ENCODE assay signal across 13 cellular contexts in the genomic region with DNA sequence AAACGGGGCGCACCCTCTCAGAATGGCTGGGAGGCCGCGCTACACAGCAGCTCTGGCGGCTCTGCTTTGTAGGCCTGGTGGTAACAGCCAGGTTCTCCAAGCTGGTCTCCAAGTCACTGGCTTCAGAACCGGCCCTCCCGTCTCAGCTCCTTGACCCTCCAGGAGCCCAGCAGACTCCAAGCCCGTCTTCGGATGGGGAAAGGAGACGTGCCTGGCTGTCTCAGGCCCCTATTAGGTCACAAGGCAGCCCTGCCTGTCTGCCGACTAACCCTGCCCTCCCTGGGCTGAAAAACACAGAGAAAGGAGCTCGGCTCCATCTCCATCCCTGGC. TPM values are rescaled to one million over a fixed set of nuclear protein-coding genes. Genes with fewer than 3 reads are reported as not detected.
DNase-seq lines count a peak whose midpoint lies in the region; ATAC-seq, FAIRE-seq and TF ChIP-seq lines count a peak whose summit lies in the region.
"Had no signal": no experiment of that assay in that cellular context is flagged by ENCODE, and none has a peak within 500 bp of the region (broad histone marks: within the 10 kb centered on the region; RNA-seq: fewer than 3 reads in every experiment).

No MANE protein-coding gene starts in this region.

- peaks cover 34 to 41% of the 10 kb centered on the region in 2 experiments for H3K36me3 ChIP-seq in keratinocyte (ENCODE audit: control insufficient read depth in 2 of 2, extremely low read depth in 1 of 2, insufficient read depth in 2 of 2, low read length in 2 of 2)
- H3K36me3 ChIP-seq in suprapubic skin, result peaks cover 47% of the 10 kb centered on the region

- no peaks in the 10 kb centered on the region for H3K27me3 ChIP-seq in keratinocyte (ENCODE audit: control insufficient read depth, extremely low read depth, insufficient read depth, low read length)
- H3K27me3 ChIP-seq in suprapubic skin, result no peaks in the 10 kb centered on the region
- H3K27me3 ChIP-seq: BLaER1, neutrophil had no signal

- DNase-seq in activated naive CD4-positive, alpha-beta T cell (lab: John Stamatoyannopoulos, UW), result no peak
- DNase-seq in activated naive CD8-positive, alpha-beta T cell treated with anti-CD3 and anti-CD28 coated beads for 36 hours, result no peak
- DNase-seq in keratinocyte (ENCODE audit: low read depth, low spot score) (no peak), suprapubic skin (ENCODE audit: low spot score in 2 of 2) (no peak), NCI-H446 (lab: John Stamatoyannopoulos, UW) (no peak)
- DNase-seq: Kasumi-1 had no signal

- no peaks in the 10 kb centered on the region for H3K9me3 ChIP-seq in keratinocyte (ENCODE audit: control insufficient read depth, low read depth, low read length)
- H3K9me3 ChIP-seq in suprapubic skin, result no peaks in the 10 kb centered on the region
- H3K9me3 ChIP-seq: BLaER1, neutrophil had no signal

- H2AFZ ChIP-seq in keratinocyte (ENCODE audit: control insufficient read depth, low read length), result no peak overlapping the region

- no peak for FAIRE-seq in keratinocyte (lab: Jason Lieb, UNC)

- no peaks in the 10 kb centered on the region for H3K27me3 Mint-ChIP-seq in activated naive CD4-positive, alpha-beta T cell treated with anti-CD3 and anti-CD28 coated beads, Interleukin-2, amount 50 U/mL, for 24 hours
- no peaks in the 10 kb centered on the region for H3K27me3 Mint-ChIP-seq in activated naive CD8-positive, alpha-beta T cell treated with anti-CD3 and anti-CD28 coated beads for 36 hours

- H3K4me3 ChIP-seq in keratinocyte (ENCODE audit: control insufficient read depth in 2 of 3, extremely low read depth in 1 of 3, insufficient read depth in 2 of 3, low read depth in 1 of 3, low read length in 3 of 3), result peak overlapping the region; percentile 89 to 94 (median 90)
- H3K4me3 ChIP-seq in suprapubic skin, result no peak overlapping the region

- H3K4me1 Mint-ChIP-seq in activated naive CD4-positive, alpha-beta T cell treated with anti-CD3 and anti-CD28 coated beads, Interleukin-2, amount 50 U/mL, for 24 hours, result peaks cover 23% of the 10 kb centered on the region
- peaks cover 11% of the 10 kb centered on the region for H3K4me1 Mint-ChIP-seq in activated naive CD8-positive, alpha-beta T cell treated with anti-CD3 and anti-CD28 coated beads for 36 hours

- no peak overlapping the region for H3K27ac Mint-ChIP-seq in activated naive CD4-positive, alpha-beta T cell treated with anti-CD3 and anti-CD28 coated beads, Interleukin-2, amount 50 U/mL, for 24 hours
- no peak overlapping the region for H3K27ac Mint-ChIP-seq in activated naive CD8-positive, alpha-beta T cell treated with anti-CD3 and anti-CD28 coated beads for 36 hours

- no peaks in the 10 kb centered on the region for H3K9me3 Mint-ChIP-seq in activated naive CD4-positive, alpha-beta T cell treated with anti-CD3 and anti-CD28 coated beads, Interleukin-2, amount 50 U/mL, for 24 hours
- H3K9me3 Mint-ChIP-seq in activated naive CD8-positive, alpha-beta T cell treated with anti-CD3 and anti-CD28 coated beads for 36 hours, result no peaks in the 10 kb centered on the region

- 44% methylated on average over 12 of the region's 12 CpGs for WGBS in suprapubic skin

- peaks cover 28% of the 10 kb centered on the region for H3K4me1 ChIP-seq in keratinocyte (ENCODE audit: control insufficient read depth, extremely low read depth, insufficient read depth, low read length)
- peaks cover 39% of the 10 kb centered on the region for H3K4me1 ChIP-seq in suprapubic skin

- no peaks in the 10 kb centered on the region for H3K9me1 ChIP-seq in keratinocyte (ENCODE audit: control insufficient read depth, extremely low read depth, insufficient read depth, low read length)

- peaks cover 18% of the 10 kb centered on the region for H4K20me1 ChIP-seq in keratinocyte (ENCODE audit: control insufficient read depth, extremely low read depth, insufficient read depth, low read length)

- dilution Hi-C loops in keratinocyte (cut with MboI; ENCODE audit: extremely low pct_ligation_motif_present, low sequenced_read_pairs), result loop anchor here (10.0 kb wide), 1 partner anchor 85 kb away; no protein-coding TSS in a partner anchor

- H3K79me2 ChIP-seq in keratinocyte (ENCODE audit: control insufficient read depth, insufficient read depth, low read length), result peaks cover 47% of the 10 kb centered on the region

- no peak for ATAC-seq in HG03342 (IDR thresholded peaks at IDR 0.05; ENCODE audit: unreplicated experiment)
- no peak for ATAC-seq in GM21526 (IDR thresholded peaks at IDR 0.05; ENCODE audit: low FRiP score, unreplicated experiment)
- ATAC-seq: Panc1 had no signal

- H3K9ac ChIP-seq in keratinocyte (ENCODE audit: control insufficient read depth, extremely low read depth, insufficient read depth, low read length), result peak overlapping the region; percentile 86

- H3K36me3 Mint-ChIP-seq in activated naive CD4-positive, alpha-beta T cell treated with anti-CD3 and anti-CD28 coated beads, Interleukin-2, amount 50 U/mL, for 24 hours, result peaks cover 1% of the 10 kb centered on the region
- peaks cover 20% of the 10 kb centered on the region for H3K36me3 Mint-ChIP-seq in activated naive CD8-positive, alpha-beta T cell treated with anti-CD3 and anti-CD28 coated beads for 36 hours

- TF ChIP-seq POLR2A in suprapubic skin (IDR thresholded peaks at IDR 0.05), result no peak

- TF ChIP-seq EP300 in suprapubic skin (IDR thresholded peaks at IDR 0.05), result no peak

- peak overlapping the region; percentile 100 for H3K4me2 ChIP-seq in keratinocyte (ENCODE audit: control insufficient read depth, extremely low read depth, insufficient read depth, low read depth, low read length)

- H3K27ac ChIP-seq in keratinocyte (ENCODE audit: control insufficient read depth, insufficient read depth, low read length) (peak overlapping the region; percentile 52), suprapubic skin (peak overlapping the region; percentile 39)
- H3K27ac ChIP-seq: BLaER1, neutrophil had no signal

- H3K4me3 Mint-ChIP-seq in activated naive CD4-positive, alpha-beta T cell treated with anti-CD3 and anti-CD28 coated beads, Interleukin-2, amount 50 U/mL, for 24 hours, result peak overlapping the region; percentile 68
- H3K4me3 Mint-ChIP-seq in activated naive CD8-positive, alpha-beta T cell treated with anti-CD3 and anti-CD28 coated beads for 36 hours, result peak overlapping the region; percentile 84

- TF ChIP-seq CTCF in keratinocyte (optimal IDR thresholded peaks at IDR 0.05 in 1 of 3, IDR thresholded peaks at IDR 0.05 in 1 of 3, conservative IDR thresholded peaks at IDR 0.05 in 1 of 3; ENCODE audit: extremely low read depth in 1 of 3, insufficient read depth in 2 of 3, low read length in 3 of 3), result no peak
- no peak for TF ChIP-seq CTCF in suprapubic skin (IDR thresholded peaks at IDR 0.05)

RNA-seq across cellular contexts. Expression of a gene that starts 2.2 kb away (rescaled TPM):
- total RNA-seq in activated naive CD8-positive, alpha-beta T cell treated with anti-CD3 and anti-CD28 coated beads for 36 hours, result 10 to 100 TPM; 24.9 to 25.1 TPM
- polyA plus RNA-seq in keratinocyte, result 16.3 to 23.8 TPM (median 23.7 TPM) in 3 replicates
- polyA plus RNA-seq in keratinocyte (2011; ENCODE audit: low read depth), result 4.8 TPM
- polyA plus RNA-seq in keratinocyte (2011; cell fraction: cytosol; rRNA removed), result 14.1 and 23.7 TPM in 2 replicates
- polyA plus RNA-seq in keratinocyte (2011; cell fraction: nucleus; rRNA removed), result 34.6 and 40.3 TPM in 2 replicates
- 14.0 and 19.5 TPM in 2 replicates for polyA plus RNA-seq in keratinocyte (2012; ENCODE audit: low replicate concordance)
- 8.5 to 19.0 TPM (median 12.4 TPM) in 3 replicates for polyA minus RNA-seq in keratinocyte
- 21.7 TPM for polyA minus RNA-seq in keratinocyte (2011; cell fraction: cytosol; rRNA and poly(A)+ RNA removed)
- polyA minus RNA-seq in keratinocyte (2011; cell fraction: nucleus; rRNA and poly(A)+ RNA removed), result 14.7 and 15.3 TPM in 2 replicates
- total RNA-seq in suprapubic skin, result 10 to 100 TPM; 25.6 to 41.5 (median 37.6) TPM

RNA-seq across cellular contexts. Expression of a gene that starts 13.8 kb away (rescaled TPM):
- 10 to 100 TPM; 78.8 to 79.4 TPM for total RNA-seq in activated naive CD8-positive, alpha-beta T cell treated with anti-CD3 and anti-CD28 coated beads for 36 hours
- 46.0 to 50.2 TPM (median 48.2 TPM) in 3 replicates for polyA plus RNA-seq in keratinocyte
- 24.6 TPM for polyA plus RNA-seq in keratinocyte (2011; ENCODE audit: low read depth)
- 23.5 and 36.4 TPM in 2 replicates for polyA plus RNA-seq in keratinocyte (2011; cell fraction: cytosol; rRNA removed)
- polyA plus RNA-seq in keratinocyte (2011; cell fraction: nucleus; rRNA removed), result 22.0 and 23.8 TPM in 2 replicates
- polyA plus RNA-seq in keratinocyte (2012; ENCODE audit: low replicate concordance), result 30.8 and 52.5 TPM in 2 replicates
- 20.3 to 35.7 TPM (median 22.6 TPM) in 3 replicates for polyA minus RNA-seq in keratinocyte
- 24.0 TPM for polyA minus RNA-seq in keratinocyte (2011; cell fraction: cytosol; rRNA and poly(A)+ RNA removed)
- polyA minus RNA-seq in keratinocyte (2011; cell fraction: nucleus; rRNA and poly(A)+ RNA removed), result 7.8 and 9.3 TPM in 2 replicates
- total RNA-seq in suprapubic skin, result 10 to 100 TPM; 19.4 to 25.0 (median 20.8) TPM

RNA-seq across cellular contexts. Expression of a gene that starts 18.8 kb away (rescaled TPM):
- total RNA-seq in activated naive CD8-positive, alpha-beta T cell treated with anti-CD3 and anti-CD28 coated beads for 36 hours, result not detected
- polyA plus RNA-seq in keratinocyte, result not detected in 3 replicates
- not detected for polyA plus RNA-seq in keratinocyte (2011; ENCODE audit: low read depth)
- not detected in 2 replicates for polyA plus RNA-seq in keratinocyte (2011; cell fraction: cytosol; rRNA removed)
- not detected in 2 replicates for polyA plus RNA-seq in keratinocyte (2011; cell fraction: nucleus; rRNA removed)
- not detected in 2 replicates for polyA plus RNA-seq in keratinocyte (2012; ENCODE audit: low replicate concordance)
- not detected in 3 replicates for polyA minus RNA-seq in keratinocyte
- polyA minus RNA-seq in keratinocyte (2011; cell fraction: cytosol; rRNA and poly(A)+ RNA removed), result not detected
- not detected in 2 replicates for polyA minus RNA-seq in keratinocyte (2011; cell fraction: nucleus; rRNA and poly(A)+ RNA removed)
- under 1 TPM in 1 of 4 donors, not detected in 3; 0.64 TPM for total RNA-seq in suprapubic skin
- total RNA-seq: subcutaneous adipose tissue had no signal

RNA-seq across cellular contexts. Expression of a gene that starts 25.7 kb away (rescaled TPM):
- under 1 TPM; 0.66 to 0.76 TPM for total RNA-seq in activated naive CD8-positive, alpha-beta T cell treated with anti-CD3 and anti-CD28 coated beads for 36 hours
- 0.06 to 0.19 TPM in 2 of 3 replicates, not detected in the other for polyA plus RNA-seq in keratinocyte
- polyA plus RNA-seq in keratinocyte (2011; ENCODE audit: low read depth), result not detected
- 0.05 and 0.14 TPM in 2 replicates for polyA plus RNA-seq in keratinocyte (2011; cell fraction: cytosol; rRNA removed)
- polyA plus RNA-seq in keratinocyte (2011; cell fraction: nucleus; rRNA removed), result not detected in 2 replicates
- not detected in 2 replicates for polyA plus RNA-seq in keratinocyte (2012; ENCODE audit: low replicate concordance)
- not detected in 3 replicates for polyA minus RNA-seq in keratinocyte
- not detected for polyA minus RNA-seq in keratinocyte (2011; cell fraction: cytosol; rRNA and poly(A)+ RNA removed)
- not detected in 2 replicates for polyA minus RNA-seq in keratinocyte (2011; cell fraction: nucleus; rRNA and poly(A)+ RNA removed)
- total RNA-seq in suprapubic skin, result 10 to 100 TPM in 3 of 4 donors, 1 to 10 TPM in 1; 9.9 to 16.9 (median 14.0) TPM
